11 cellular contexts compared by ENCODE assay signal in the genomic region with DNA sequence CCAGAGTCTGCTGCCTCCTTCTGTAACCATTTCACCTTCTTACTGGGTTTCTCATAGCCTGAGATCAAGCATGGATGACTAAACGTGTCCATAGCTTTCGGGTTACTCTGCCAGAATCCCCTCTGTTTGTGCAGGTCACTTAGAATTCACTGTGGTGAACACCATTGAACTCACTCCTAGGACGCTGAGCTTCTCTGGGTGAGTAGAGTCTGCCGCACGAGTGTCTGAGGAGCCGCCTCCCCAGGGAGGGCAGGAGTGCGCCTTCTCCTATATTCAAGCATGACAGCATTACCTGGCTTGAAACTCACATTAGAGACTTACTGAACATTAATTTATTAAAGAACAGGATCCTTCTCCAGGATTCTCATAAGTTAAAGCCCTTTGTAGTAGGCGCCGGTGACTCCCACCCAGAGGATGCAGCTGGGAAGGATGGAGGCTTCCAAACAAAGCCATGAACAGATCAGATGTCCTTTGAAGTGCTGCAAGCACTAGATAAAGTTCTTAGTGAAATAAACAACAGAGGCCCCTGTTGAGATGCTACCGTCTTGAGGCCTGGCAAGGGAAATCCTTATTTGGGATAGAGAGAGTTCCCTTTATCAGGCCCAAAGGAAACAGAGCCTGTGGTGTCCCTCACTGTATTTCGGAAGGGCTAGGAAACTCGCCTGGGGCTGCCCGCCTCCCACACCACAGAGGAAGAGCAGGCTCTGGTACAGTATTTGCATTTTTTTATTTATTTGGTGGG.
DNase-seq lines count a peak whose midpoint lies in the region; ATAC-seq and FAIRE-seq lines count a peak whose summit lies in the region.
"Had no signal": no experiment of that assay in that cellular context is flagged by ENCODE, and none has a peak within 500 bp of the region (broad histone marks: within the 10 kb centered on the region; RNA-seq: fewer than 3 reads in every experiment).

No MANE protein-coding gene starts in this region.

- no peak overlapping the region for H4K91ac ChIP-seq in trophoblast cell (ENCODE audit: low read depth, low read length)

- H3K14ac ChIP-seq in trophoblast cell (ENCODE audit: low read length): no peak overlapping the region

- no peaks in the 10 kb centered on the region for H3K9me3 ChIP-seq in trophoblast cell (ENCODE audit: insufficient read depth, low read depth, low read length)

- no peak overlapping the region for H3K27ac ChIP-seq in trophoblast cell (ENCODE audit: low read depth, low read length)

- peak overlapping the region; percentile 15 for H3K4ac ChIP-seq in trophoblast cell (ENCODE audit: low read depth, low read length)

- H3K79me1 ChIP-seq in trophoblast cell (ENCODE audit: low read length): peaks cover 12% of the 10 kb centered on the region

- ATAC-seq in HG03139 (IDR thresholded peaks at IDR 0.05; ENCODE audit: unreplicated experiment): no peak

- DNase-seq in NCI-H2107 treated with DMSO at 0.1 percent for 48 hours (lab: John Stamatoyannopoulos, UW; ENCODE audit: unreplicated experiment) (peak; percentile 80), NCI-H2107 (lab: John Stamatoyannopoulos, UW) (no peak), OCI-M1 (lab: John Stamatoyannopoulos, UW) (peak; percentile 39), trophoblast cell (no peak), RCC 7860 (ENCODE audit: low spot score) (no peak), hypothalamus (lab: John Stamatoyannopoulos, UW) (no peak)
- DNase-seq: foreskin fibroblast, NCI-H2029 had no signal

- H3K4me3 ChIP-seq in trophoblast cell (ENCODE audit: low read depth, low read length): no peak overlapping the region

- no CpG with 5 or more reads among the region's 13 CpGs for WGBS in trophoblast cell (ENCODE audit: extremely low coverage, insufficient coverage, insufficient read length)

- no peaks in the 10 kb centered on the region for H3K27me3 ChIP-seq in trophoblast cell (ENCODE audit: insufficient read depth, low read length)

- no peak overlapping the region for H2AK5ac ChIP-seq in trophoblast cell (ENCODE audit: low read length)

- no peak overlapping the region for H3K4me2 ChIP-seq in trophoblast cell (ENCODE audit: low read length)

- H2BK120ac ChIP-seq in trophoblast cell (ENCODE audit: insufficient read depth, low read length, poor library complexity): no peak overlapping the region

- no peak overlapping the region for H3K23ac ChIP-seq in trophoblast cell (ENCODE audit: low read length)

- no peak overlapping the region for H4K12ac ChIP-seq in trophoblast cell (ENCODE audit: low read depth, low read length)

- H2AFZ ChIP-seq in trophoblast cell (ENCODE audit: insufficient read depth, low read length, poor library complexity): no peak overlapping the region

- peaks cover 30 to 34% of the 10 kb centered on the region in 2 experiments for H3K4me1 ChIP-seq in trophoblast cell (ENCODE audit: control insufficient read depth in 1 of 2, insufficient read depth in 2 of 2, low read length in 2 of 2)

- no peak overlapping the region for H2BK12ac ChIP-seq in trophoblast cell (ENCODE audit: low read length)

- FAIRE-seq in endometrium (lab: Jason Lieb, UNC) (peak; percentile 37), RCC 7860 (lab: Jason Lieb, UNC) (no peak)
- FAIRE-seq: A204.1 had no signal

- peaks cover 5 to 7% of the 10 kb centered on the region in 2 experiments for H3K36me3 ChIP-seq in trophoblast cell (ENCODE audit: control insufficient read depth in 1 of 2, insufficient read depth in 2 of 2, low read length in 2 of 2)

- H3K9ac ChIP-seq in trophoblast cell (ENCODE audit: low read length): no peak overlapping the region

- peaks cover 13% of the 10 kb centered on the region for H3K79me2 ChIP-seq in trophoblast cell (ENCODE audit: control insufficient read depth, insufficient read depth, low read length, poor library complexity)

- no peak overlapping the region for H3K18ac ChIP-seq in trophoblast cell (ENCODE audit: low read length)

- no peak overlapping the region for H4K8ac ChIP-seq in trophoblast cell (ENCODE audit: low read depth, low read length)

- H2BK5ac ChIP-seq in trophoblast cell (ENCODE audit: low read depth, low read length, poor library complexity): no peak overlapping the region

Comparison
In these comparisons a context has a peak if more than half of its experiments do, and no peak if none do; other contexts are left out.
1. DNase-seq: peak in NCI-H2107 treated with DMSO at 0.1 percent for 48 hours (single experiment) and OCI-M1 (single experiment); none in NCI-H2107 (single experiment), trophoblast cell (0 of 2), RCC 7860 (single experiment) and hypothalamus (0 of 51).